ENCODE assay signal across 12 cellular contexts in the genomic region with DNA sequence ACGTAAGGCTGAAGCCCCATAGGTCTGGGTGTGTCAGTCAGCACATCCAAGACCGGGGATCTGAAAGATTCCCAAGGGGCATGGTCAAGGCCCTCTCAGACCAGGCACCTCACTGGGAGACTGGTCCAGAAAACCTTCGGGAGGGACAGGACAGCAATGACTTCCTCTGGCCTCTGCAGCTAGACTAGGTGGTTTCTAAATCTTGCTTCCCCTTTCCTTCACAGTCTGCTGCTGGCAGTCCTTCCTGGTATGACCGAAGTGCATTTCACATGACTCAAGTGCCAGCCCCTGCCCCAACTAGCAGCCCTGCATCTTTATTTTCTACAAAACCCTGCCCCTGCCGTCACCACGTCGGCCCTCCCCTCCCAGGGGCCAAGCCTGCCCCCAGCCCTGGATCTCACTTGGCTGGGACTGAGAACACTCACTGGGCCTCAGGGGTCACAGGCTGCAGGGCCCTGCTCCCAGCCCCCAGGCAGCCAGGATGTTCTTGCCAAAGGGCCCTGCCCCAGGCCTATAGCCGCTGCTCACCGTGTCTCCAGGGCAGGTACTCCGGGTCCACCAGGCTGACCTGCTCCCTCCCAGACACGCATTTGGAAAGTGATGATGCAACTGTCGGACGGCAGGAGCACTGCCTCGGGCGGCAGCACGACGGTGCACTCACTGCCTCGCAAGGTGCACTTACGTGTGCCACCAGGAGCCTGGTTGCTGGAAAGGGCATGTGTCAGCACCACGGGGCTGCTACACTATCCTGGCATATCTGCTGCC. TPM values are rescaled to one million over a fixed set of nuclear protein-coding genes. Genes with fewer than 3 reads are reported as not detected.
DNase-seq lines count a peak whose midpoint lies in the region; ATAC-seq and TF ChIP-seq lines count a peak whose summit lies in the region.
"Had no signal": no experiment of that assay in that cellular context is flagged by ENCODE, and none has a peak within 500 bp of the region (broad histone marks: within the 10 kb centered on the region; RNA-seq: fewer than 3 reads in every experiment).

No MANE protein-coding gene starts in this region.

- no peaks in the 10 kb centered on the region for H3K4me1 Mint-ChIP-seq in MCF 10A (ENCODE audit: insufficient read depth, unreplicated experiment)
- H3K4me1 Mint-ChIP-seq in stimulated activated memory B cell treated with anti-CD40 and anti-IgM and Interleukin-4, amounts not matched to agents 10 μg/mL and 1 μg/mL and 100 μg/mL, for 72 hours: peaks cover 80% of the 10 kb centered on the region

- ATAC-seq in left ventricle myocardium superior: peak; percentile 41
- peak; percentile 82 for ATAC-seq in stimulated activated memory B cell treated with anti-CD40 and anti-IgM and Interleukin-4, amounts not matched to agents 10 μg/mL and 1 μg/mL and 100 μg/mL, for 72 hours

- H3K27ac ChIP-seq in breast epithelium (peak overlapping the region in 1 of 2 donors; percentile 55), OCI-LY1 (ENCODE audit: low read depth, low read length, poor library complexity, severe bottlenecking) (peak overlapping the region; percentile 34)
- H3K27ac ChIP-seq: coronary artery had no signal

- no peaks in the 10 kb centered on the region for H3K9me3 Mint-ChIP-seq in MCF 10A (ENCODE audit: unreplicated experiment)
- no peaks in the 10 kb centered on the region for H3K9me3 Mint-ChIP-seq in stimulated activated memory B cell treated with anti-CD40 and anti-IgM and Interleukin-4, amounts not matched to agents 10 μg/mL and 1 μg/mL and 100 μg/mL, for 72 hours

- H3K36me3 ChIP-seq in breast epithelium (no peaks in the 10 kb centered on the region), OCI-LY1 (ENCODE audit: insufficient read depth, low read length) (peaks cover 35% of the 10 kb centered on the region)

- POLR2A ChIA-PET in MCF 10A (lab: Yijun Ruan, JAX): no interaction called here

- no peaks in the 10 kb centered on the region for H3K9me2 ChIP-seq in OCI-LY1 (ENCODE audit: low read depth, low read length)

- H2AFZ ChIP-seq in OCI-LY1 (ENCODE audit: low read length): no peak overlapping the region

- H3K27me3 ChIP-seq in breast epithelium (no peaks in the 10 kb centered on the region), OCI-LY1 (ENCODE audit: insufficient read depth, low read length) (no peaks in the 10 kb centered on the region)

- CTCF ChIA-PET in MCF 10A (lab: Yijun Ruan, JAX): interaction anchor here (0.9 kb wide), 1 partner anchor 72 kb away, joined by 4 read pairs; no protein-coding TSS in a partner anchor

- no TSS peak for BruUV-seq in MCF 10A (replicated peaks; lab: Mats Ljungman, UMichigan)

- TF ChIP-seq CTCF in MCF 10A (IDR thresholded peaks at IDR 0.05; ENCODE audit: unreplicated experiment) (no peak), breast epithelium (IDR thresholded peaks at IDR 0.05) (no peak), OCI-LY1 (IDR thresholded peaks at IDR 0.05; ENCODE audit: low read length) (no peak)

- H3F3A ChIP-seq in OCI-LY1 (ENCODE audit: insufficient read depth, low read length): no peaks in the 10 kb centered on the region

- H3K4me1 ChIP-seq in breast epithelium: peaks cover 0 to 3% of the 10 kb centered on the region in 2 donors
- peaks cover 30% of the 10 kb centered on the region for H3K4me1 ChIP-seq in OCI-LY1 (ENCODE audit: insufficient read depth, low read length, severe bottlenecking)

- H3K4me3 ChIP-seq in breast epithelium: no peak overlapping the region
- no peak overlapping the region for H3K4me3 ChIP-seq in OCI-LY1 (ENCODE audit: low read depth, low read length, poor library complexity, severe bottlenecking)
- H3K4me3 ChIP-seq: coronary artery had no signal

- H3K4me2 ChIP-seq in OCI-LY1 (ENCODE audit: low read length): no peak overlapping the region

- no peaks in the 10 kb centered on the region for H3K79me2 ChIP-seq in OCI-LY1 (ENCODE audit: insufficient read depth, low read length)

- no peaks in the 10 kb centered on the region for H3K27me3 Mint-ChIP-seq in MCF 10A (ENCODE audit: insufficient read depth, unreplicated experiment)
- no peaks in the 10 kb centered on the region for H3K27me3 Mint-ChIP-seq in stimulated activated memory B cell treated with anti-CD40 and anti-IgM and Interleukin-4, amounts not matched to agents 10 μg/mL and 1 μg/mL and 100 μg/mL, for 72 hours

- H3K36me3 Mint-ChIP-seq in MCF 10A (ENCODE audit: insufficient read depth, unreplicated experiment): peaks cover 5% of the 10 kb centered on the region
- peaks cover 10% of the 10 kb centered on the region for H3K36me3 Mint-ChIP-seq in stimulated activated memory B cell treated with anti-CD40 and anti-IgM and Interleukin-4, amounts not matched to agents 10 μg/mL and 1 μg/mL and 100 μg/mL, for 72 hours

- H3K4me3 Mint-ChIP-seq in MCF 10A (ENCODE audit: unreplicated experiment): no peak overlapping the region
- H3K4me3 Mint-ChIP-seq in stimulated activated memory B cell treated with anti-CD40 and anti-IgM and Interleukin-4, amounts not matched to agents 10 μg/mL and 1 μg/mL and 100 μg/mL, for 72 hours: peak overlapping the region; percentile 62

- no peak for TF ChIP-seq POLR2A in breast epithelium (IDR thresholded peaks at IDR 0.05)
- no peak for TF ChIP-seq POLR2A in erythroblast (IDR thresholded peaks at IDR 0.05; ENCODE audit: low read length)

- DNase-seq in MCF 10A (ENCODE audit: unreplicated experiment) (peak; percentile 48), breast epithelium (ENCODE audit: low spot score in 2 of 2) (no peak), left ventricle myocardium superior (no peak), A172 (ENCODE audit: low spot score) (no peak), erythroblast (lab: John Stamatoyannopoulos, UW) (no peak)
- no peak for DNase-seq in stimulated activated CD4-positive, alpha-beta T cell treated with anti-CD3 and anti-CD28 coated beads, Interleukin-15, amount 100 ng/mL, for 24 hours
- DNase-seq: activated CD4-positive, CD25-positive, alpha-beta regulatory T cell; MM.1S; stimulated activated CD4-positive, alpha-beta T cell treated with anti-CD3 and anti-CD28 coated beads, Interleukin-12 subunit alpha, Interleukin-12 subunit beta, amount 100 ng/mL, for 4 hours had no signal

- no peak overlapping the region; the same call in 1 of the 2 replicates for H3K9ac ChIP-seq in OCI-LY1 (ENCODE audit: low read length)

- H4K20me1 ChIP-seq in OCI-LY1 (ENCODE audit: insufficient read depth, low read length): no peaks in the 10 kb centered on the region

- H3K27ac Mint-ChIP-seq in MCF 10A (ENCODE audit: low read depth, unreplicated experiment): no peak overlapping the region
- H3K27ac Mint-ChIP-seq in stimulated activated memory B cell treated with anti-CD40 and anti-IgM and Interleukin-4, amounts not matched to agents 10 μg/mL and 1 μg/mL and 100 μg/mL, for 72 hours: peak overlapping the region; percentile 89

- H3K9me3 ChIP-seq in breast epithelium: no peaks in the 10 kb centered on the region
- no peaks in the 10 kb centered on the region for H3K9me3 ChIP-seq in OCI-LY1 (ENCODE audit: low read length)

- intact Hi-C loops in MCF 10A (cut with micrococcal nuclease): no loop called here
- intact Hi-C loops in breast epithelium (cut with DNase I; ENCODE audit: low total_unique reads): no loop called here
- intact Hi-C loops in left ventricle myocardium superior (cut with micrococcal nuclease): no loop called here

RNA-seq across cellular contexts. Expression of gene POLR3K, which starts 18.2 kb away (rescaled TPM):
- total RNA-seq in MCF 10A (2022) (14.8 and 19.2 TPM in 2 replicates), breast epithelium (1 to 10 TPM; 3.8 to 6.9 (median 6.6) TPM), left ventricle myocardium superior (12.9 TPM)
- 11.7 and 15.9 TPM in 2 replicates for total RNA-seq in A172 (2014; rRNA removed; shearing (Covaris generic))

RNA-seq across cellular contexts. Expression of gene SNRNP25, which starts 18.4 kb away (rescaled TPM):
- total RNA-seq in MCF 10A (2022) (11.9 and 21.2 TPM in 2 replicates), breast epithelium (10 to 100 TPM; 17.4 to 23.9 (median 17.9) TPM), left ventricle myocardium superior (72.8 TPM)
- 70.8 and 84.5 TPM in 2 replicates for total RNA-seq in A172 (2014; rRNA removed; shearing (Covaris generic))

RNA-seq across cellular contexts. Expression of gene RHBDF1, which starts 37.2 kb away (rescaled TPM):
- total RNA-seq in MCF 10A (2022) (26.3 and 30.0 TPM in 2 replicates), breast epithelium (10 to 100 TPM; 29.0 to 43.3 (median 42.6) TPM), left ventricle myocardium superior (20.0 TPM)
- total RNA-seq in A172 (2014; rRNA removed; shearing (Covaris generic)): 39.3 and 43.7 TPM in 2 replicates

RNA-seq across cellular contexts. Expression of gene MPG, which starts 42.8 kb away (rescaled TPM):
- total RNA-seq in MCF 10A (2022) (62.8 and 66.1 TPM in 2 replicates), breast epithelium (100 to 1,000 TPM in 1 of 3 donors, 10 to 100 TPM in 2; 86.9 to 112 (median 89.1) TPM), left ventricle myocardium superior (31.2 TPM)
- 144 TPM in 2 replicates for total RNA-seq in A172 (2014; rRNA removed; shearing (Covaris generic))
